ENCODE assay signal across 1 cellular context in genomic region chr9:121179930-121180681, GRCh38.
TF ChIP-seq lines count a peak whose summit lies in the region.

No MANE protein-coding gene starts in this region.

TF ChIP-seq in GM23338, 12 proteins besides CTCF, POLR2A, EP300 and RAD21 (continued from another document):
- TF ChIP-seq REST (IDR thresholded peaks at IDR 0.05; ENCODE audit: unreplicated experiment), result no peak
TF ChIP-seq in GM23338: peak in this region for 0.
